14 cellular contexts compared by ENCODE assay signal in the genomic region with DNA sequence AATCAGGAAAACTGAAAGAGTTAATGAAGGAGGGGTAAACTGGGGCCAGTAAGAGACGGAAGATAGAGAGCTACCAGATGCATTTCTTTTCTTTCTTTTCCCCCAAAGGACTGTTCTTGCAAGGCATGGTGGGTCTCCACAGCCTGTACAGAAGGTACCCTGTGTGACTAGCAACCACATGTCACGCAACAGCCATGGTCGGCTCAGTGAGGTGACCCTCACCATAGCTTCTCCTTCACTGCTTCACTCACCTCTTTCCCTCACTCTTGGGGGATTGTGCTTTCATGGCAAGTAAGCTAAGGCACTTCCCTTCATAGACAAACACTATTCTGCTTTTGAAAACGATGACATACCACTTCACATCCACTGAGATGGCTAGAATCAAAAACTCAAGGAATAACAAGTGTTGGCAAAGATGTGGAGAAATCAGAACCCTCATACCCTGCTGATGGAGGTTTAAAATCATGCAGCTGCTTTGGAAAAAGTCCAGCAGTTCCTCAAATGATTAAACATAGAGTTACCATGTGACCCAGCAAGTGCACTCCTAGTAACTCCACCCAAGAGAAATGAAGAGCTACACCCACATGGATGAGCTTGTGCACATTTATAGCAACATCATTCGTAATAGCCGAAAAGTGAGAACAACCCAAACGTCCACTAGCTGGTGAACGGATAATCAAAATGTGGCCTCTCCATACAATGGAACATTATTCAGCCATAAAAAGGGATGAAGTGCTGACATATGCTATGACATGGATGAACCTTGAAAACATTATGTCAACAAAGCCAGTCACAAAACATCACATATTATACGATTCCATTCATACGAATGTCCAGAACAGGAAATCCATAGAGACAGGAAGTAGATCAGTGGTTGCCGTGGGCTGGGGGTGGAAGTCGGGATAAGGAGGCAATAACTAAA.
"Had no signal": no experiment of that assay in that cellular context is flagged by ENCODE, and none has a peak within 500 bp of the region (broad histone marks: within the 10 kb centered on the region; RNA-seq: fewer than 3 reads in every experiment).

No MANE protein-coding gene starts in this region.

- H3K4me1 ChIP-seq: testis had no signal

- H3K4me3 ChIP-seq: lung, testis had no signal

- H3K27me3 Mint-ChIP-seq: activated naive CD4-positive, alpha-beta T cell treated with anti-CD3 and anti-CD28 coated beads, Interleukin-2, amount 50 U/mL, for 24 hours; central memory CD8-positive, alpha-beta T cell; stimulated activated naive CD8-positive, alpha-beta T cell treated with anti-CD3 and anti-CD28 coated beads, Interleukin-15, Interleukin-2, amounts not matched to agents 100 ng/mL and 50 ng/mL, for 24 hours had no signal

- H3K9me3 Mint-ChIP-seq: activated naive CD4-positive, alpha-beta T cell treated with anti-CD3 and anti-CD28 coated beads, Interleukin-2, amount 50 U/mL, for 24 hours; central memory CD8-positive, alpha-beta T cell; naive thymus-derived CD8-positive, alpha-beta T cell had no signal

- H3K36me3 Mint-ChIP-seq: activated naive CD4-positive, alpha-beta T cell treated with anti-CD3 and anti-CD28 coated beads, Interleukin-2, amount 50 U/mL, for 24 hours; naive thymus-derived CD8-positive, alpha-beta T cell had no signal

- H3K27ac ChIP-seq: epithelial cell of prostate, testis had no signal

- H3K27me3 ChIP-seq: testis had no signal

- DNase-seq: activated CD4-positive, alpha-beta T cell treated with anti-CD3 and anti-CD28 coated beads for 4 hours; activated CD8-positive, alpha-beta T cell treated with anti-CD3 and anti-CD28 coated beads, Interleukin-2, amount 10 ng/mL, durations not matched to agents 7 days and 5 days; cortex of kidney; effector memory CD4-positive, alpha-beta T cell; naive thymus-derived CD8-positive, alpha-beta T cell; stimulated activated CD4-positive, alpha-beta T cell treated with anti-CD3 and anti-CD28 coated beads, Interleukin-15, amount 100 ng/mL, for 24 hours; stimulated activated CD4-positive, alpha-beta T cell treated with anti-CD3 and anti-CD28 coated beads, Interleukin-4, amount 100 ng/mL, for 24 hours; T-helper 1 cell; testis had no signal

- H3K27ac Mint-ChIP-seq: activated CD8-positive, alpha-beta T cell treated with anti-CD3 and anti-CD28 coated beads, Interleukin-2, amount 10 ng/mL, durations not matched to agents 7 days and 5 days; activated naive CD4-positive, alpha-beta T cell treated with anti-CD3 and anti-CD28 coated beads, Interleukin-2, amount 50 U/mL, for 24 hours; stimulated activated naive CD8-positive, alpha-beta T cell treated with anti-CD3 and anti-CD28 coated beads, Interleukin-15, Interleukin-2, amounts not matched to agents 100 ng/mL and 50 ng/mL, for 24 hours had no signal

- H3K9me3 ChIP-seq: testis had no signal

- H3K4me3 Mint-ChIP-seq: activated CD8-positive, alpha-beta T cell treated with anti-CD3 and anti-CD28 coated beads, Interleukin-2, amount 10 ng/mL, durations not matched to agents 7 days and 5 days; activated naive CD4-positive, alpha-beta T cell treated with anti-CD3 and anti-CD28 coated beads, Interleukin-2, amount 50 U/mL, for 24 hours; central memory CD8-positive, alpha-beta T cell; naive thymus-derived CD8-positive, alpha-beta T cell; stimulated activated naive CD8-positive, alpha-beta T cell treated with anti-CD3 and anti-CD28 coated beads, Interleukin-15, Interleukin-2, amounts not matched to agents 100 ng/mL and 50 ng/mL, for 24 hours had no signal
